ENCODE assay signal across 12 cellular contexts in genomic region chr6:356828-357251, GRCh38. TPM values are rescaled to one million over a fixed set of nuclear protein-coding genes. Genes with fewer than 3 reads are reported as not detected.
DNase-seq lines count a peak whose midpoint lies in the region; ATAC-seq and TF ChIP-seq lines count a peak whose summit lies in the region.
"Had no signal": no experiment of that assay in that cellular context is flagged by ENCODE, and none has a peak within 500 bp of the region (broad histone marks: within the 10 kb centered on the region; RNA-seq: fewer than 3 reads in every experiment).

No MANE protein-coding gene starts in this region.

- H3K9me2 ChIP-seq in PC-3 (replicated peaks; ENCODE audit: low read length), result no peaks in the 10 kb centered on the region

- no peaks in the 10 kb centered on the region for H3K79me2 ChIP-seq in PC-3 (ENCODE audit: low read length)

- H3K4me2 ChIP-seq in PC-3 (ENCODE audit: low read length), result no peak overlapping the region

- H3K9me3 Mint-ChIP-seq in endothelial cell (ENCODE audit: unreplicated experiment), result peaks cover 37% of the 10 kb centered on the region
- H3K9me3 Mint-ChIP-seq: activated naive CD8-positive, alpha-beta T cell treated with anti-CD3 and anti-CD28 coated beads, Interleukin-2, amount 10 ng/mL, durations not matched to agents 7 days and 5 days had no signal

- no peaks in the 10 kb centered on the region for H4K20me1 ChIP-seq in PC-3 (ENCODE audit: low read length)

- H3K4me3 ChIP-seq in PC-3 (ENCODE audit: low read length), result no peak overlapping the region
- H3K4me3 ChIP-seq: GM23248 had no signal

- H3K4me3 Mint-ChIP-seq in endothelial cell (ENCODE audit: unreplicated experiment), result peak overlapping the region; percentile 28
- H3K4me3 Mint-ChIP-seq: activated naive CD8-positive, alpha-beta T cell treated with anti-CD3 and anti-CD28 coated beads, Interleukin-2, amount 10 ng/mL, durations not matched to agents 7 days and 5 days had no signal

- BruUV-seq in PC-3 (replicated peaks; lab: Mats Ljungman, UMichigan), result no TSS peak

- in situ Hi-C loops in GM13976 (cut with MboI; ENCODE audit: low sequenced_read_pairs, unreplicated experiment), result no loop called here

- H3K27me3 ChIP-seq in PC-3 (ENCODE audit: low read length), result no peaks in the 10 kb centered on the region

- POLR2A ChIA-PET in PC-3 (lab: Charles Lee; ENCODE audit: unreplicated experiment), result no interaction called here

- no peaks in the 10 kb centered on the region for H3F3A ChIP-seq in PC-3 (ENCODE audit: low read length, unreplicated experiment)

- DNase-seq in GM13976 (ENCODE audit: low spot score), result peak; percentile 89
- no peak for DNase-seq in endothelial cell (ENCODE audit: low spot score)
- DNase-seq in COLO829 (ENCODE audit: low spot score), result no peak
- DNase-seq in PC-3, result no peak
- DNase-seq in activated gamma-delta T cell treated with Interleukin-2 at 50 U/mL for 16 hours, result no peak
- DNase-seq in middle frontal gyrus (ENCODE audit: extremely low spot score, low spot score), result no peak
- DNase-seq: activated naive CD8-positive, alpha-beta T cell treated with anti-CD3 and anti-CD28 coated beads, Interleukin-2, amount 10 ng/mL, durations not matched to agents 7 days and 5 days; GM23248; Karpas-422; NCI-H774 had no signal

- H3K36me3 ChIP-seq in PC-3 (ENCODE audit: low read depth, low read length), result no peaks in the 10 kb centered on the region

- H2AFZ ChIP-seq in PC-3 (ENCODE audit: low read length), result no peak overlapping the region
- H2AFZ ChIP-seq: GM23248 had no signal

- intact Hi-C loops in PC-3 (cut with micrococcal nuclease), result no loop called here

- peaks cover 7% of the 10 kb centered on the region for H3K4me1 Mint-ChIP-seq in endothelial cell (ENCODE audit: unreplicated experiment)

- H3K27me3 Mint-ChIP-seq in endothelial cell (ENCODE audit: unreplicated experiment), result peaks cover 23% of the 10 kb centered on the region
- H3K27me3 Mint-ChIP-seq: activated naive CD8-positive, alpha-beta T cell treated with anti-CD3 and anti-CD28 coated beads, Interleukin-2, amount 10 ng/mL, durations not matched to agents 7 days and 5 days had no signal

- ATAC-seq in GM19324 (IDR thresholded peaks at IDR 0.05; ENCODE audit: low FRiP score, unreplicated experiment) (peak; percentile 46), HG02885 (IDR thresholded peaks at IDR 0.05; ENCODE audit: poor library complexity, unreplicated experiment) (peak; percentile 35), PC-3 (no peak)

- H3K4me1 ChIP-seq in PC-3 (ENCODE audit: insufficient read depth, low read length), result no peaks in the 10 kb centered on the region

- CTCF ChIA-PET in PC-3 (lab: Charles Lee), result no interaction called here

- H3K27ac ChIP-seq in PC-3 (ENCODE audit: low read length), result no peak overlapping the region
- H3K27ac ChIP-seq: GM23248 had no signal

- no peaks in the 10 kb centered on the region for H3K9me3 ChIP-seq in PC-3 (ENCODE audit: low read length)

- H3K9ac ChIP-seq in PC-3 (ENCODE audit: low read length), result no peak overlapping the region
- H3K9ac ChIP-seq: GM23248 had no signal

- H3K27ac Mint-ChIP-seq in endothelial cell (ENCODE audit: unreplicated experiment), result peak overlapping the region; percentile 44
- H3K27ac Mint-ChIP-seq: activated naive CD8-positive, alpha-beta T cell treated with anti-CD3 and anti-CD28 coated beads, Interleukin-2, amount 10 ng/mL, durations not matched to agents 7 days and 5 days had no signal

- no peak for TF ChIP-seq CTCF in GM13976 (IDR thresholded peaks at IDR 0.05; ENCODE audit: borderline replicate concordance, control extremely low read depth, extremely low read depth, insufficient read depth, missing control alignments)
- no peak for TF ChIP-seq CTCF in endothelial cell (IDR thresholded peaks at IDR 0.05; ENCODE audit: unreplicated experiment)
- no peak for TF ChIP-seq CTCF in PC-3 (conservative IDR thresholded peaks at IDR 0.05; ENCODE audit: low read depth, low read length)

- H3K36me3 Mint-ChIP-seq in endothelial cell (ENCODE audit: low read depth, unreplicated experiment), result peaks cover 38% of the 10 kb centered on the region
- H3K36me3 Mint-ChIP-seq: activated naive CD8-positive, alpha-beta T cell treated with anti-CD3 and anti-CD28 coated beads, Interleukin-2, amount 10 ng/mL, durations not matched to agents 7 days and 5 days had no signal

RNA-seq across cellular contexts. Expression of gene IRF4, which starts 34.7 kb away (rescaled TPM):
- total RNA-seq in endothelial cell (ENCODE audit: unreplicated experiment) (not detected), PC-3 (2014; rRNA removed) (0.15 TPM in 1 of 2 replicates, not detected in the other)
- total RNA-seq: GM23248 had no signal
